ENCODE assay signal across 10 cellular contexts in genomic region chr11:72673943-72674828, GRCh38. TPM values are rescaled to one million over a fixed set of nuclear protein-coding genes. Genes with fewer than 3 reads are reported as not detected.
DNase-seq lines count a peak whose midpoint lies in the region; ATAC-seq and TF ChIP-seq lines count a peak whose summit lies in the region.
"Had no signal": no experiment of that assay in that cellular context is flagged by ENCODE, and none has a peak within 500 bp of the region (broad histone marks: within the 10 kb centered on the region; RNA-seq: fewer than 3 reads in every experiment).

Gene PDE2A, minus strand, starts transcription at chr11:72674422. Its CDS starts 215 bp downstream, at chr11:72674207.

- DNase-seq in ELF-1 (ENCODE audit: low read depth, low spot score) (peak; percentile 43), Peyer's patch (no peak), heart right ventricle (no peak), posterior vena cava (ENCODE audit: low spot score) (no peak), KBM-7 (no peak), superior temporal gyrus (ENCODE audit: extremely low spot score) (no peak), activated gamma-delta T cell treated with Interleukin-2 at 50 U/mL for 16 hours (no peak), GM19240 (ENCODE audit: insufficient read length, low spot score) (no peak)
- DNase-seq: HFFc6; stimulated activated CD4-positive, alpha-beta T cell treated with anti-CD3 and anti-CD28 coated beads, Interleukin-4, amount 100 ng/mL, for 24 hours had no signal

- H3K4me3 ChIP-seq in Peyer's patch (no peak within 1 kb of the TSS), heart right ventricle (no peak within 1 kb of the TSS)

- no peak for TF ChIP-seq CTCF in Peyer's patch (IDR thresholded peaks at IDR 0.05)
- no peak for TF ChIP-seq CTCF in heart right ventricle (IDR thresholded peaks at IDR 0.05)

- H3K36me3 ChIP-seq in Peyer's patch (no peaks in the 10 kb centered on the region), heart right ventricle (no peaks in the 10 kb centered on the region)

- intact Hi-C loops in heart right ventricle (cut with DNase I) = no loop called here
- intact Hi-C loops in posterior vena cava (cut with DNase I) = loop anchor here in 1 of 2 donors (1.0 to 10.0 kb wide), 2 partner anchors 25 to 199 kb away; no protein-coding TSS in a partner anchor

- no peak for ATAC-seq in heart right ventricle

- H3K9me3 ChIP-seq in Peyer's patch (no peaks in the 10 kb centered on the region), heart right ventricle (no peaks in the 10 kb centered on the region)

- H3K27me3 ChIP-seq in Peyer's patch (peaks cover 0 to 9% of the 10 kb centered on the region in 2 donors), heart right ventricle (peaks cover 5 to 100% (median 66%) of the 10 kb centered on the region in 7 donors)

- in situ Hi-C loops in KBM-7 (cut with MboI; ENCODE audit: low pct_unique_long_range_greater_than_20kb, low sequenced_read_pairs) = no loop called here

- WGBS in heart right ventricle, 2 donors = 3 to 9% methylated on average over 21 of the region's 21 CpGs

- TF ChIP-seq POLR2A in Peyer's patch (IDR thresholded peaks at IDR 0.05) = no peak

- H3K27ac ChIP-seq in Peyer's patch (no peak within 1 kb of the TSS), heart right ventricle (no peak within 1 kb of the TSS)

- peaks cover 0 to 5% (median 0%) of the 10 kb centered on the region in 4 donors for H3K4me1 ChIP-seq in Peyer's patch
- H3K4me1 ChIP-seq in heart right ventricle = peaks cover 0 to 13% (median 7%) of the 10 kb centered on the region in 9 donors

RNA-seq across cellular contexts. Expression of gene PDE2A, which starts in this region (rescaled TPM):
- total RNA-seq in Peyer's patch (10 to 100 TPM in 3 of 4 donors, 1 to 10 TPM in 1; 8.4 to 75.9 (median 33.1) TPM), heart right ventricle (10 to 100 TPM; 10.4 to 44.4 (median 30.2) TPM), posterior vena cava (10 to 100 TPM; 33.0 to 38.8 TPM)
- 10 to 100 TPM; 28.4 to 47.6 TPM for polyA plus RNA-seq in heart right ventricle
